14 cellular contexts compared by ENCODE assay signal in the genomic region with DNA sequence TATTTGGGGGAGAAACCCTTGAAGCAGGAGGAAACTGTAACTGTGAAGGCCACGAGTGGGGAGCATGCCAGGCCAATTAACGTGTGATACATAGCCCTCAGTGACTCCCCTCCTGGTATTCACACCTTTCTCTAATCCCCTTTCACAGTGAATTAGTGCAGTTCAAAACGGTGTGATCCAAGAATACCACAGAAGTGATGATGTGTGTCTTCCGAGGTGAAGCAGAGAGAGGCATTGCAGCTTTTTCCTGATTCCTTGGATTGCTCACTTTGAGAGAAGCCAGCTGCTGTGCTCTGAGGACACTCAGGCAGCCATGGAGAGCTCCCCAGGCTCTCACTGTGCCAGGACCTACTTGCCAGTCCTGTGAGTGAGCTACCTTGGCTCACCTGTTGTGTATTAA.
"Had no signal": no experiment of that assay in that cellular context is flagged by ENCODE, and none has a peak within 500 bp of the region (broad histone marks: within the 10 kb centered on the region; RNA-seq: fewer than 3 reads in every experiment).

No MANE protein-coding gene starts in this region.

- DNase-seq: activated CD4-positive, alpha-beta memory T cell treated with anti-CD3 and anti-CD28 coated beads, Interleukin-2, amount 10 ng/mL, durations not matched to agents 7 days and 5 days; activated CD4-positive, CD25-positive, alpha-beta regulatory T cell treated with anti-CD3 and anti-CD28 coated beads, Interleukin-2, amount 50 U/mL, for 72 hours; activated naive CD4-positive, alpha-beta T cell treated with anti-CD3 and anti-CD28 coated beads, Interleukin-2, amount 10 ng/mL, durations not matched to agents 7 days and 5 days; anterior cingulate cortex; dermis blood vessel endothelial cell; erythroblast; glutamatergic neuron; immature natural killer cell; left cardiac atrium; ovary; stimulated activated CD4-positive, alpha-beta T cell treated with anti-CD3 and anti-CD28 coated beads, Interleukin-2, amount 100 ng/mL, for 48 hours; stimulated activated naive CD4-positive, alpha-beta T cell treated with Interleukin-2 at 50 U/mL for 16 hours; uterus had no signal

- H3K9me3 Mint-ChIP-seq: activated CD4-positive, alpha-beta memory T cell treated with anti-CD3 and anti-CD28 coated beads, Interleukin-2, amount 10 ng/mL, durations not matched to agents 7 days and 5 days; activated naive CD4-positive, alpha-beta T cell treated with anti-CD3 and anti-CD28 coated beads, Interleukin-2, amount 10 ng/mL, durations not matched to agents 7 days and 5 days; immature natural killer cell; neural progenitor cell had no signal

- H3K36me3 ChIP-seq: neural progenitor cell, ovary, uterus had no signal

- H3K27me3 Mint-ChIP-seq: activated CD4-positive, alpha-beta memory T cell treated with anti-CD3 and anti-CD28 coated beads, Interleukin-2, amount 10 ng/mL, durations not matched to agents 7 days and 5 days; activated naive CD4-positive, alpha-beta T cell treated with anti-CD3 and anti-CD28 coated beads, Interleukin-2, amount 10 ng/mL, durations not matched to agents 7 days and 5 days had no signal

- H3K4me3 ChIP-seq: neural progenitor cell, ovary, uterus had no signal

- H3K27ac Mint-ChIP-seq: activated CD4-positive, alpha-beta memory T cell treated with anti-CD3 and anti-CD28 coated beads, Interleukin-2, amount 10 ng/mL, durations not matched to agents 7 days and 5 days; activated naive CD4-positive, alpha-beta T cell treated with anti-CD3 and anti-CD28 coated beads, Interleukin-2, amount 10 ng/mL, durations not matched to agents 7 days and 5 days; neural progenitor cell had no signal

- H3K4me1 ChIP-seq: neural progenitor cell, uterus had no signal

- H3K4me1 Mint-ChIP-seq: activated naive CD4-positive, alpha-beta T cell treated with anti-CD3 and anti-CD28 coated beads, Interleukin-2, amount 10 ng/mL, durations not matched to agents 7 days and 5 days; neural progenitor cell had no signal

- H3K27ac ChIP-seq: neural progenitor cell, ovary, uterus had no signal

- H3K4me3 Mint-ChIP-seq: activated CD4-positive, alpha-beta memory T cell treated with anti-CD3 and anti-CD28 coated beads, Interleukin-2, amount 10 ng/mL, durations not matched to agents 7 days and 5 days; activated naive CD4-positive, alpha-beta T cell treated with anti-CD3 and anti-CD28 coated beads, Interleukin-2, amount 10 ng/mL, durations not matched to agents 7 days and 5 days; immature natural killer cell; neural progenitor cell had no signal

- H3K9me3 ChIP-seq: ovary, uterus had no signal

- H3K27me3 ChIP-seq: neural progenitor cell, ovary, uterus had no signal
